In the genomic region with DNA sequence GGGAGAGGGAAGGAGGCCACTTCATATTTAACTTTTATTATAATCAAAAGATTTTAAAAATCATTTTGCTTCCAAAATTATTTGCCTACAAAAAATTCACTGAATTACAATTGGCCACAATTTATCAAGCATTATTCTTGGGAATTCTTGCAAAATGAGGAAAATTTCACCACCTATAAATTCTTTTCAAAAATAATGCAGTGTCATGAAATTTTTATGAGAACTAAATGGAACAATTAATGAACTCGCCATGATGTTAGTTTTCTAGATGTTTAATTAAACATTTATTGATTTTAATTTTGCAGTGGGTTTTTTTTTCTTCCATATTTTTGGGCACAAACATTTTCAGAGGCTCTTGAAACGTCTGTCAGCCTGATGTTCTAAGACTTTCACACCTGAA, we compare ENCODE assay signal across 23 cellular contexts. TPM values are rescaled to one million over a fixed set of nuclear protein-coding genes. Genes with fewer than 3 reads are reported as not detected.
"Had no signal": no experiment of that assay in that cellular context is flagged by ENCODE, and none has a peak within 500 bp of the region (broad histone marks: within the 10 kb centered on the region; RNA-seq: fewer than 3 reads in every experiment).

No MANE protein-coding gene starts in this region.

- H3K4me1 ChIP-seq: body of pancreas, pancreas had no signal

- DNase-seq: activated CD4-positive, alpha-beta T cell treated with anti-CD3 and anti-CD28 coated beads for 4 hours; activated CD4-positive, alpha-beta T cell treated with anti-CD3 and anti-CD28 coated beads, Interleukin-2, amount 50 U/mL, for 48 hours; activated gamma-delta T cell; anterior cingulate cortex; body of pancreas; heart right ventricle; lower lobe of right lung; naive B cell; psoas muscle; stimulated activated CD4-positive, alpha-beta T cell treated with anti-CD3 and anti-CD28 coated beads, Interleukin-4, amount 100 ng/mL, for 24 hours; stimulated activated naive CD8-positive, alpha-beta T cell treated with anti-CD3 and anti-CD28 coated beads, Interleukin-15, Interleukin-2, amounts not matched to agents 100 U/mL and 50 U/mL, for 24 hours; T-helper 1 cell; T-helper 9 cell; tibial artery had no signal

- H3K36me3 ChIP-seq: cardiac muscle cell, heart right ventricle, lower lobe of right lung, pancreas, right atrium auricular region, tibial artery had no signal

- H3K27ac ChIP-seq: body of pancreas, cardiac muscle cell, heart right ventricle, lower lobe of right lung, pancreas, psoas muscle, right atrium auricular region, tibial artery had no signal

- H3K4me3 ChIP-seq: body of pancreas, cardiac muscle cell, heart right ventricle, lower lobe of right lung, pancreas, psoas muscle, right atrium auricular region, tibial artery had no signal

- H3K9me3 ChIP-seq: body of pancreas, lower lobe of right lung, pancreas had no signal

- H3K27me3 Mint-ChIP-seq: naive B cell had no signal

- FAIRE-seq: endometrium, keratinocyte, pancreas had no signal

- ATAC-seq: body of pancreas; heart right ventricle; lower lobe of right lung; pancreas; psoas muscle; stimulated activated naive CD8-positive, alpha-beta T cell treated with anti-CD3 and anti-CD28 coated beads, Interleukin-15, Interleukin-2, amounts not matched to agents 100 U/mL and 50 U/mL, for 24 hours had no signal

- H3K27me3 ChIP-seq: body of pancreas, cardiac muscle cell, pancreas, right atrium auricular region had no signal

RNA-seq across cellular contexts. Expression of a gene that starts 5.8 kb away (rescaled TPM):
- total RNA-seq: cardiac muscle cell, chondrocyte, epithelial cell of proximal tubule, fibroblast of villous mesenchyme, right atrium auricular region, urinary bladder had no signal
- polyA plus RNA-seq: cardiac muscle cell had no signal
